Comparison of ENCODE assay signal across 1 cellular context in the genomic region with DNA sequence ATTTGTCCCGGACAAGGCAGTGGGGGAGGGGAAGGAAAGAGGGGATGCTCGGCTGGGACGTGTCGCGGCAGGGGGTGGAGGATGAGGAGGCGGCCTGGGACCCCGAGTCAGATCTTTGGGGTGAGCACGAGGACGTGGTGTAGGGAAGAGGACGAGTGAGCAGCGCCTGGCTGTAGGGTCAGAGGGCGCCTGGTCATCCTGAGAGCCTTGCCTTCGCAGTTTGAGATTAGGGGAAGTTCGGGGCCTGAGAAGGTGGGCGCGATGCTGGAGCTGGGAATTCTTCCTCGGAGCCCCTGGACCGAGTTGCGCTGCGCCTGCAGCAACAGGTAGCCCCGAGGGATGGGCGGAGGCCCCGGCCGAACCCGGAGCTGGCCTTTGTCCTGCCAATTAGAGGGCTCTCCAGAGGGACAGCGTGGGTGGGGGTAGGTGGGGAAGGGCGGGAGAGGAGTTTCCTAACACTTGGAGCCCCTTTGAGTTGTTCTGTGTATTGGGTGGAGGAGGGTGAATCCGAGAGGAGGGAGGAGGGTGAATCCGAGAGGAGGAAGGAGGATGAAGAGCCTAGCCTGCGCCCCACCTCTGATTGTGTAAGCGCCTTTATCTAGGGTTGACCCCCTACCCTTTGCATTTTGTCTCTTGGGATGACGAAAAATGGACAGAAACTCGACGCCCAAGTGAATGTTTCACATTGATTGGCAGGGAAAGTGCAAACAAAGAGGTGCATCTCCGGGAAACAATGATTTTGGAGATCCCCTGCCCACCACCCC.
TF ChIP-seq lines count a peak whose summit lies in the region.

No MANE protein-coding gene starts in this region.

TF ChIP-seq in WTC11, 78 proteins besides CTCF, POLR2A, EP300 and RAD21 (continued from another document):
- TF ChIP-seq, protein P1, sequence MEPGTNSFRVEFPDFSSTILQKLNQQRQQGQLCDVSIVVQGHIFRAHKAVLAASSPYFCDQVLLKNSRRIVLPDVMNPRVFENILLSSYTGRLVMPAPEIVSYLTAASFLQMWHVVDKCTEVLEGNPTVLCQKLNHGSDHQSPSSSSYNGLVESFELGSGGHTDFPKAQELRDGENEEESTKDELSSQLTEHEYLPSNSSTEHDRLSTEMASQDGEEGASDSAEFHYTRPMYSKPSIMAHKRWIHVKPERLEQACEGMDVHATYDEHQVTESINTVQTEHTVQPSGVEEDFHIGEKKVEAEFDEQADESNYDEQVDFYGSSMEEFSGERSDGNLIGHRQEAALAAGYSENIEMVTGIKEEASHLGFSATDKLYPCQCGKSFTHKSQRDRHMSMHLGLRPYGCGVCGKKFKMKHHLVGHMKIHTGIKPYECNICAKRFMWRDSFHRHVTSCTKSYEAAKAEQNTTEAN (CRISPR knock-in tag; IDR thresholded peaks at IDR 0.05) = peak; percentile 76; the same call in 1 of the 2 replicates
- TF ChIP-seq SP1 (CRISPR knock-in tag; conservative IDR thresholded peaks at IDR 0.05) (peak; percentile 65), ZNF121 (CRISPR knock-in tag; IDR thresholded peaks at IDR 0.05) (peak; percentile 69; the same call in 1 of the 2 replicates), RELA (CRISPR knock-in tag; IDR thresholded peaks at IDR 0.05; ENCODE audit: borderline replicate concordance) (no peak), HMGA2 (CRISPR knock-in tag; IDR thresholded peaks at IDR 0.05) (no peak), NFYB (CRISPR knock-in tag; conservative IDR thresholded peaks at IDR 0.05; ENCODE audit: low read depth) (no peak), TP53 (CRISPR knock-in tag; IDR thresholded peaks at IDR 0.05) (peak; percentile 39; the same call in 1 of the 2 replicates), ZBTB21 (CRISPR knock-in tag; IDR thresholded peaks at IDR 0.05; ENCODE audit: borderline replicate concordance) (0 out of 2 replicates have a peak, but pooled peaks have one; percentile 16), ZNF671 (CRISPR knock-in tag; IDR thresholded peaks at IDR 0.05) (no peak), FOXK1 (CRISPR knock-in tag; IDR thresholded peaks at IDR 0.05) (peak; percentile 49; the same call in 1 of the 2 replicates), ZNF263 (CRISPR knock-in tag; IDR thresholded peaks at IDR 0.05; ENCODE audit: low read depth) (peak; percentile 99), ZNF423 (CRISPR knock-in tag; IDR thresholded peaks at IDR 0.05) (peak; percentile 56), TEAD1 (CRISPR knock-in tag; IDR thresholded peaks at IDR 0.05) (no peak), ZNF219 (CRISPR knock-in tag; IDR thresholded peaks at IDR 0.05; ENCODE audit: borderline replicate concordance) (0 out of 2 replicates have a peak, but pooled peaks have one; percentile 81), SMAD4 (CRISPR knock-in tag; IDR thresholded peaks at IDR 0.05) (no peak), ELF4 (CRISPR knock-in tag; IDR thresholded peaks at IDR 0.05; ENCODE audit: low read depth) (peak; percentile 89; the same call in 1 of the 2 replicates)
- TF ChIP-seq, protein P2, sequence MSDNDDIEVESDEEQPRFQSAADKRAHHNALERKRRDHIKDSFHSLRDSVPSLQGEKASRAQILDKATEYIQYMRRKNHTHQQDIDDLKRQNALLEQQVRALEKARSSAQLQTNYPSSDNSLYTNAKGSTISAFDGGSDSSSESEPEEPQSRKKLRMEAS (CRISPR knock-in tag; IDR thresholded peaks at IDR 0.05) = 0 out of 2 replicates have a peak, but pooled peaks have one; percentile 6
- TF ChIP-seq, protein P3, sequence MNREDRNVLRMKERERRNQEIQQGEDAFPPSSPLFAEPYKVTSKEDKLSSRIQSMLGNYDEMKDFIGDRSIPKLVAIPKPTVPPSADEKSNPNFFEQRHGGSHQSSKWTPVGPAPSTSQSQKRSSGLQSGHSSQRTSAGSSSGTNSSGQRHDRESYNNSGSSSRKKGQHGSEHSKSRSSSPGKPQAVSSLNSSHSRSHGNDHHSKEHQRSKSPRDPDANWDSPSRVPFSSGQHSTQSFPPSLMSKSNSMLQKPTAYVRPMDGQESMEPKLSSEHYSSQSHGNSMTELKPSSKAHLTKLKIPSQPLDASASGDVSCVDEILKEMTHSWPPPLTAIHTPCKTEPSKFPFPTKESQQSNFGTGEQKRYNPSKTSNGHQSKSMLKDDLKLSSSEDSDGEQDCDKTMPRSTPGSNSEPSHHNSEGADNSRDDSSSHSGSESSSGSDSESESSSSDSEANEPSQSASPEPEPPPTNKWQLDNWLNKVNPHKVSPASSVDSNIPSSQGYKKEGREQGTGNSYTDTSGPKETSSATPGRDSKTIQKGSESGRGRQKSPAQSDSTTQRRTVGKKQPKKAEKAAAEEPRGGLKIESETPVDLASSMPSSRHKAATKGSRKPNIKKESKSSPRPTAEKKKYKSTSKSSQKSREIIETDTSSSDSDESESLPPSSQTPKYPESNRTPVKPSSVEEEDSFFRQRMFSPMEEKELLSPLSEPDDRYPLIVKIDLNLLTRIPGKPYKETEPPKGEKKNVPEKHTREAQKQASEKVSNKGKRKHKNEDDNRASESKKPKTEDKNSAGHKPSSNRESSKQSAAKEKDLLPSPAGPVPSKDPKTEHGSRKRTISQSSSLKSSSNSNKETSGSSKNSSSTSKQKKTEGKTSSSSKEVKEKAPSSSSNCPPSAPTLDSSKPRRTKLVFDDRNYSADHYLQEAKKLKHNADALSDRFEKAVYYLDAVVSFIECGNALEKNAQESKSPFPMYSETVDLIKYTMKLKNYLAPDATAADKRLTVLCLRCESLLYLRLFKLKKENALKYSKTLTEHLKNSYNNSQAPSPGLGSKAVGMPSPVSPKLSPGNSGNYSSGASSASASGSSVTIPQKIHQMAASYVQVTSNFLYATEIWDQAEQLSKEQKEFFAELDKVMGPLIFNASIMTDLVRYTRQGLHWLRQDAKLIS (CRISPR knock-in tag; IDR thresholded peaks at IDR 0.05; ENCODE audit: borderline replicate concordance) = no peak
TF ChIP-seq in WTC11: peak in this region for 18.
